Comparison of ENCODE assay signal across 12 cellular contexts in genomic region chr1:30929944-30930525, GRCh38. TPM values are rescaled to one million over a fixed set of nuclear protein-coding genes. Genes with fewer than 3 reads are reported as not detected.
DNase-seq lines count a peak whose midpoint lies in the region; ATAC-seq and TF ChIP-seq lines count a peak whose summit lies in the region.
"Had no signal": no experiment of that assay in that cellular context is flagged by ENCODE, and none has a peak within 500 bp of the region (broad histone marks: within the 10 kb centered on the region; RNA-seq: fewer than 3 reads in every experiment).

No MANE protein-coding gene starts in this region.

- TF ChIP-seq CTCF in left ventricle myocardium inferior (IDR thresholded peaks at IDR 0.05; ENCODE audit: borderline replicate concordance) = no peak
- TF ChIP-seq CTCF in WTC11 (IDR thresholded peaks at IDR 0.05) = no peak

- H3K9me3 ChIP-seq in left ventricle myocardium inferior (replicated peaks) (no peaks in the 10 kb centered on the region), Karpas-422 (ENCODE audit: low read length) (no peaks in the 10 kb centered on the region)
- H3K9me3 ChIP-seq: SJSA1, uterus had no signal

- H3K27me3 ChIP-seq in left ventricle myocardium inferior (ENCODE audit: low read depth) (no peaks in the 10 kb centered on the region), Karpas-422 (ENCODE audit: low read length) (no peaks in the 10 kb centered on the region)
- H3K27me3 ChIP-seq: SJSA1, uterus had no signal

- H3K4me1 ChIP-seq in left ventricle myocardium inferior (peaks cover 9% of the 10 kb centered on the region), Karpas-422 (ENCODE audit: low read length) (no peaks in the 10 kb centered on the region)
- H3K4me1 ChIP-seq: SJSA1, uterus had no signal

- H4K20me1 ChIP-seq in Karpas-422 (ENCODE audit: insufficient read depth, low read depth, low read length) = no peaks in the 10 kb centered on the region

- no peaks in the 10 kb centered on the region for H3K27me3 Mint-ChIP-seq in WTC11 (ENCODE audit: low read depth)
- H3K27me3 Mint-ChIP-seq in immature natural killer cell (ENCODE audit: low read depth in 3 of 3) = peaks cover 0 to 10% (median 6%) of the 10 kb centered on the region in 3 donors
- H3K27me3 Mint-ChIP-seq in stimulated activated naive B cell treated with anti-CD40 and anti-IgM and Interleukin-4, amounts not matched to agents 10 μg/mL and 1 μg/mL and 100 μg/mL, for 72 hours = no peaks in the 10 kb centered on the region

- no peak overlapping the region for H3K4me2 ChIP-seq in Karpas-422 (ENCODE audit: low read depth, low read length, poor library complexity, severe bottlenecking)
- H3K4me2 ChIP-seq: smooth muscle cell had no signal

- intact Hi-C loops in Right ventricle myocardium inferior (cut with DNase I) (loop anchor here (2.0 kb wide), 1 partner anchor 133 kb away; no protein-coding TSS in a partner anchor), left ventricle myocardium inferior (cut with micrococcal nuclease) (no loop called here)

- no peak overlapping the region for H3K4me3 Mint-ChIP-seq in WTC11
- H3K4me3 Mint-ChIP-seq in immature natural killer cell = no peak overlapping the region
- no peak overlapping the region for H3K4me3 Mint-ChIP-seq in stimulated activated naive B cell treated with anti-CD40 and anti-IgM and Interleukin-4, amounts not matched to agents 10 μg/mL and 1 μg/mL and 100 μg/mL, for 72 hours

- H3K9me3 Mint-ChIP-seq in WTC11 (no peaks in the 10 kb centered on the region), immature natural killer cell (no peaks in the 10 kb centered on the region)
- H3K9me3 Mint-ChIP-seq in stimulated activated naive B cell treated with anti-CD40 and anti-IgM and Interleukin-4, amounts not matched to agents 10 μg/mL and 1 μg/mL and 100 μg/mL, for 72 hours = no peaks in the 10 kb centered on the region

- DNase-seq in Right ventricle myocardium inferior (ENCODE audit: missing footprints) (no peak), left ventricle myocardium inferior (no peak), WTC11 (ENCODE audit: low spot score) (no peak), immature natural killer cell (no peak), T-helper 1 cell (no peak), Karpas-422 (no peak)
- DNase-seq in stimulated activated naive B cell treated with anti-CD40 and anti-IgM and Interleukin-4, amounts not matched to agents 10 μg/mL and 1 μg/mL and 100 μg/mL, for 72 hours = no peak
- DNase-seq: NCI-H2171, uterus had no signal

- no peaks in the 10 kb centered on the region for H3K79me2 ChIP-seq in Karpas-422 (ENCODE audit: low read length)

- H3K27ac Mint-ChIP-seq in WTC11 = peak overlapping the region; percentile 58; the same call in 1 of the 2 replicates
- peak overlapping the region in 4 of 6 donors; percentile 17 to 86 (median 68) for H3K27ac Mint-ChIP-seq in immature natural killer cell
- H3K27ac Mint-ChIP-seq in stimulated activated naive B cell treated with anti-CD40 and anti-IgM and Interleukin-4, amounts not matched to agents 10 μg/mL and 1 μg/mL and 100 μg/mL, for 72 hours = peak overlapping the region; percentile 84

- H3K4me3 ChIP-seq in left ventricle myocardium inferior (no peak overlapping the region), Karpas-422 (ENCODE audit: low read length) (no peak overlapping the region)
- H3K4me3 ChIP-seq: SJSA1, smooth muscle cell, uterus had no signal

- POLR2A ChIA-PET in WTC11 (lab: Charles Lee) = no interaction called here

- no peak overlapping the region for H3K9ac ChIP-seq in Karpas-422 (ENCODE audit: low read length)

- CTCF ChIA-PET in WTC11 (lab: Charles Lee) = interaction anchor here (1.8 to 3.9 kb wide), 5 partner anchors 11 to 211 kb away, joined by 7 to 58 read pairs (median 26); no protein-coding TSS in a partner anchor

- H3K9me2 ChIP-seq in Karpas-422 (replicated peaks; ENCODE audit: insufficient read depth, low read length) = no peaks in the 10 kb centered on the region

- H3K36me3 ChIP-seq in left ventricle myocardium inferior = peaks cover 29% of the 10 kb centered on the region
- peaks cover 20% of the 10 kb centered on the region; the same call in 1 of the 2 replicates for H3K36me3 ChIP-seq in Karpas-422 (ENCODE audit: insufficient read depth, low read length)
- H3K36me3 ChIP-seq: uterus had no signal

- H3K36me3 Mint-ChIP-seq in WTC11 (peaks cover 24% of the 10 kb centered on the region), immature natural killer cell (peaks cover 0 to 22% (median 17%) of the 10 kb centered on the region in 3 donors)
- peaks cover 20 to 30% of the 10 kb centered on the region in 2 donors for H3K36me3 Mint-ChIP-seq in stimulated activated naive B cell treated with anti-CD40 and anti-IgM and Interleukin-4, amounts not matched to agents 10 μg/mL and 1 μg/mL and 100 μg/mL, for 72 hours

- peaks cover 11% of the 10 kb centered on the region for H3K4me1 Mint-ChIP-seq in WTC11
- peaks cover 15% of the 10 kb centered on the region in 2 donors for H3K4me1 Mint-ChIP-seq in immature natural killer cell
- H3K4me1 Mint-ChIP-seq in stimulated activated naive B cell treated with anti-CD40 and anti-IgM and Interleukin-4, amounts not matched to agents 10 μg/mL and 1 μg/mL and 100 μg/mL, for 72 hours = peaks cover 11 to 20% of the 10 kb centered on the region in 2 donors

- H3K27ac ChIP-seq in left ventricle myocardium inferior (replicated peaks) = no peak overlapping the region
- H3K27ac ChIP-seq in Karpas-422 (ENCODE audit: low read length) = no peak overlapping the region
- H3K27ac ChIP-seq: SJSA1, uterus had no signal

- peak; percentile 21 for ATAC-seq in Right ventricle myocardium inferior
- peak; percentile 42 for ATAC-seq in WTC11
- ATAC-seq in stimulated activated naive B cell treated with anti-CD40 and anti-IgM and Interleukin-4, amounts not matched to agents 10 μg/mL and 1 μg/mL and 100 μg/mL, for 72 hours (replicated peaks) = peak; percentile 11 to 26
- no peak for ATAC-seq in HG02798 (IDR thresholded peaks at IDR 0.05; ENCODE audit: poor library complexity, unreplicated experiment)

- H2AFZ ChIP-seq in Karpas-422 (ENCODE audit: low read length) = no peak overlapping the region

TF ChIP-seq in WTC11, 78 proteins besides CTCF, POLR2A, EP300 and RAD21:
- TF ChIP-seq ERG (CRISPR knock-in tag; IDR thresholded peaks at IDR 0.05) (peak; percentile 11), RELA (CRISPR knock-in tag; IDR thresholded peaks at IDR 0.05; ENCODE audit: borderline replicate concordance) (no peak)

RNA-seq across cellular contexts. Expression of gene SDC3, which starts 21.5 kb away (rescaled TPM):
- total RNA-seq in Right ventricle myocardium inferior (28.5 TPM), left ventricle myocardium inferior (25.3 TPM), WTC11 (2021) (31.1 to 32.3 TPM (median 31.2 TPM) in 3 replicates)
- not detected for polyA plus RNA-seq in immature natural killer cell
- total RNA-seq in Karpas-422 (2014; rRNA removed; shearing (Covaris generic); ENCODE audit: low replicate concordance) = 0.04 and 0.94 TPM in 2 replicates

Comparison
In these comparisons a context has a peak if more than half of its experiments do, and no peak if none do; other contexts are left out.
1. RNA of gene SDC3, which starts 21.5 kb away (total RNA-seq): 31.1 to 32.3 TPM in WTC11, 28.5 TPM in Right ventricle myocardium inferior (single experiment) and 25.3 TPM in left ventricle myocardium inferior (single experiment); 0.04 to 0.94 TPM in Karpas-422; every median in the first group is over 10 times any median in the second.
2. Peak in every context shown above with its lines, with median percentiles within 50 percentile points of each other: H3K27ac Mint-ChIP-seq.